ENCODE assay signal across 11 cellular contexts in genomic region chr10:100656479-100656878, GRCh38.
DNase-seq lines count a peak whose midpoint lies in the region; ATAC-seq, FAIRE-seq and TF ChIP-seq lines count a peak whose summit lies in the region.
"Had no signal": no experiment of that assay in that cellular context is flagged by ENCODE, and none has a peak within 500 bp of the region (broad histone marks: within the 10 kb centered on the region; RNA-seq: fewer than 3 reads in every experiment).

No MANE protein-coding gene starts in this region.

- intact Hi-C loops in pancreas (cut with DNase I): no loop called here

- no peaks in the 10 kb centered on the region for H3K9me3 ChIP-seq in pancreas

- 1 to 2% methylated on average over 23 to 34 of the region's 34 CpGs for WGBS in pancreas, 2 donors

- peak; percentile 78 to 95 (median 88) for ATAC-seq in pancreas
- ATAC-seq: activated T-helper 17 cell treated with anti-CD3 and anti-CD28 coated beads, Interleukin-2, amount 50 U/mL, for 72 hours had no signal

- H3K27ac ChIP-seq in epithelial cell of prostate (no peak overlapping the region), pancreas (no peak overlapping the region)

- H3K36me3 ChIP-seq in pancreas: no peaks in the 10 kb centered on the region

- peaks cover 0 to 4% (median 0%) of the 10 kb centered on the region in 3 donors for H3K4me1 ChIP-seq in pancreas

- peak overlapping the region in 2 of 4 donors; percentile 8 to 20 for H3K4me3 ChIP-seq in pancreas

- TF ChIP-seq CTCF in pancreas (IDR thresholded peaks at IDR 0.05): no peak

- no peak for TF ChIP-seq POLR2A in GM12891 (IDR thresholded peaks at IDR 0.05; ENCODE audit: low read depth, low read length)

- DNase-seq in NCI-H1417 (lab: John Stamatoyannopoulos, UW): peak in 2 of 3 experiments; percentile 5 to 37
- DNase-seq in NCI-H1417 treated with DMSO at 0.1 percent for 48 hours (lab: John Stamatoyannopoulos, UW): no peak
- peak; percentile 41 for DNase-seq in HuH-7 (ENCODE audit: low spot score)
- peak; percentile 36 for DNase-seq in epithelial cell of prostate (ENCODE audit: low read depth, low spot score)
- peak in 4 of 6 donors; percentile 44 to 69 (median 55) for DNase-seq in pancreas
- DNase-seq in activated effector memory CD4-positive, alpha-beta T cell treated with Interleukin-2 at 50 U/mL for 16 hours: no peak
- DNase-seq in NCI-H524 treated with DMSO at 0.1 percent for 48 hours (lab: John Stamatoyannopoulos, UW): no peak
- DNase-seq in GM12891 (ENCODE audit: insufficient read length, low spot score): no peak

- FAIRE-seq in pancreas (lab: Jason Lieb, UNC) (no peak), GM12891 (lab: Jason Lieb, UNC) (no peak)
- FAIRE-seq: A204.1, GM12892 had no signal

- peaks cover 3 to 59% (median 15%) of the 10 kb centered on the region in 4 donors for H3K27me3 ChIP-seq in pancreas

TF ChIP-seq in GM12891, 5 proteins besides CTCF, POLR2A, EP300 and RAD21:
- no peak for TF ChIP-seq POU2F2 (IDR thresholded peaks at IDR 0.05; ENCODE audit: low read depth, low read length)
- TF ChIP-seq TAF1 (IDR thresholded peaks at IDR 0.05; ENCODE audit: low read depth, low read length): no peak
- TF ChIP-seq SPI1 (IDR thresholded peaks at IDR 0.05; ENCODE audit: low read depth, low read length): no peak
- TF ChIP-seq POLR2AphosphoS5 (IDR thresholded peaks at IDR 0.05; ENCODE audit: low read depth, low read length): no peak

Comparison
In these comparisons a context has a peak if more than half of its experiments do, and no peak if none do; other contexts are left out.
1. DNase-seq: peak in NCI-H1417 (2 of 3), HuH-7 (single experiment), epithelial cell of prostate (single experiment) and pancreas (4 of 6); none in NCI-H1417 treated with DMSO at 0.1 percent for 48 hours (single experiment), activated effector memory CD4-positive, alpha-beta T cell treated with Interleukin-2 at 50 U/mL for 16 hours (single experiment), NCI-H524 treated with DMSO at 0.1 percent for 48 hours (single experiment) and GM12891 (single experiment).